ENCODE assay signal across 1 cellular context in the genomic region with DNA sequence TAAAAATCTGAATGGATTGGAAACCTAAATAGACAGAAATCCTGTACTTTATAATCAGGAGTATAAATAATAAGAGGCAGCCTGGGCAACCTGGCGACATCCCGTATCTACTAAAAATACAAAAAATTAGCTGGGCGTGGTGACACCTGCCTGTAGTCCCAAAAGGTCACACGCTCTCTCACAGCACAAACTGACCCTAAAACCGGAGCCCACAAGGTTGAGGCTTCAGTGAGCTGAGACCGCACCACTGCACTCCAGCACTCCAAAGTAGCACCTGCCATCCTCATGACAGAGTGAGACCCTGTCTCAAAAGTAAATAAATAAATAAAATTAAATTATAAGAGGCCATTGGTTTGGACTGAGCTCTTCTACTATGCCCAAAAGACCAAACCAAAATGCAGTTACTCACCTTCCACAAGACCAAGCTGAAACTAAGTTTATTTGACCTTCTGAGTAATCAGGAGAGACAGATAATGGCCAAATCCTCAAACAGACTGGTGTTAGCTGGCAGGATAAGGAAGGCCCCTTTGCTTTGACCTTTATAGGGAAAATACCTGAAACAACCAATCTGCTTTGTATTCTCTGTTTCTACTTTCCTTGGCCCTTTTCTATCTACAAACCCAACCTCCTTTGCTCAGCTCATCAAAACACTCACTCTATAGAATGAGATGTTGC.
TF ChIP-seq lines count a peak whose summit lies in the region.

No MANE protein-coding gene starts in this region.

TF ChIP-seq in HepG2, 621 proteins besides CTCF, POLR2A, EP300 and RAD21 (continued from another document):
- no peak for TF ChIP-seq ELF3 (CRISPR knock-in tag; IDR thresholded peaks at IDR 0.05)
- no peak for TF ChIP-seq ZNF709 (CRISPR knock-in tag; IDR thresholded peaks at IDR 0.05)
- no peak for TF ChIP-seq XRCC5 (optimal IDR thresholded peaks at IDR 0.05; ENCODE audit: low read length)
- TF ChIP-seq GPN1 (CRISPR knock-in tag; IDR thresholded peaks at IDR 0.05; ENCODE audit: borderline replicate concordance) = no peak
- TF ChIP-seq XBP1 (CRISPR knock-in tag; IDR thresholded peaks at IDR 0.05) = no peak
- TF ChIP-seq ZNF749 (CRISPR knock-in tag; IDR thresholded peaks at IDR 0.05; ENCODE audit: borderline replicate concordance) = no peak
- TF ChIP-seq ZFP1 (CRISPR knock-in tag; IDR thresholded peaks at IDR 0.05) = no peak
- no peak for TF ChIP-seq SNAPC2 (CRISPR knock-in tag; IDR thresholded peaks at IDR 0.05)
- TF ChIP-seq SUZ12 (IDR thresholded peaks at IDR 0.05; ENCODE audit: low read depth, low read length) = no peak
- TF ChIP-seq ZKSCAN5 (CRISPR knock-in tag; IDR thresholded peaks at IDR 0.05) = no peak
- TF ChIP-seq CBX1 (IDR thresholded peaks at IDR 0.05; ENCODE audit: low read depth) = no peak
- TF ChIP-seq, protein P1, sequence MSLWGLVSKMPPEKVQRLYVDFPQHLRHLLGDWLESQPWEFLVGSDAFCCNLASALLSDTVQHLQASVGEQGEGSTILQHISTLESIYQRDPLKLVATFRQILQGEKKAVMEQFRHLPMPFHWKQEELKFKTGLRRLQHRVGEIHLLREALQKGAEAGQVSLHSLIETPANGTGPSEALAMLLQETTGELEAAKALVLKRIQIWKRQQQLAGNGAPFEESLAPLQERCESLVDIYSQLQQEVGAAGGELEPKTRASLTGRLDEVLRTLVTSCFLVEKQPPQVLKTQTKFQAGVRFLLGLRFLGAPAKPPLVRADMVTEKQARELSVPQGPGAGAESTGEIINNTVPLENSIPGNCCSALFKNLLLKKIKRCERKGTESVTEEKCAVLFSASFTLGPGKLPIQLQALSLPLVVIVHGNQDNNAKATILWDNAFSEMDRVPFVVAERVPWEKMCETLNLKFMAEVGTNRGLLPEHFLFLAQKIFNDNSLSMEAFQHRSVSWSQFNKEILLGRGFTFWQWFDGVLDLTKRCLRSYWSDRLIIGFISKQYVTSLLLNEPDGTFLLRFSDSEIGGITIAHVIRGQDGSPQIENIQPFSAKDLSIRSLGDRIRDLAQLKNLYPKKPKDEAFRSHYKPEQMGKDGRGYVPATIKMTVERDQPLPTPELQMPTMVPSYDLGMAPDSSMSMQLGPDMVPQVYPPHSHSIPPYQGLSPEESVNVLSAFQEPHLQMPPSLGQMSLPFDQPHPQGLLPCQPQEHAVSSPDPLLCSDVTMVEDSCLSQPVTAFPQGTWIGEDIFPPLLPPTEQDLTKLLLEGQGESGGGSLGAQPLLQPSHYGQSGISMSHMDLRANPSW (CRISPR knock-in tag; IDR thresholded peaks at IDR 0.05; ENCODE audit: borderline replicate concordance) = no peak
- no peak for TF ChIP-seq SAP130 (CRISPR knock-in tag; IDR thresholded peaks at IDR 0.05; ENCODE audit: low read depth)
